In genomic region chr3:124281453-124282316, GRCh38 we compare ENCODE assay signal across 8 cellular contexts.
DNase-seq lines count a peak whose midpoint lies in the region; ATAC-seq and TF ChIP-seq lines count a peak whose summit lies in the region.

No MANE protein-coding gene starts in this region.

- no peaks in the 10 kb centered on the region for H3K9me3 ChIP-seq in body of pancreas
- H3K9me3 ChIP-seq in left lung: no peaks in the 10 kb centered on the region

- no peaks in the 10 kb centered on the region for H3K36me3 ChIP-seq in body of pancreas (replicated peaks in 1 of 2; ENCODE audit: insufficient read depth in 1 of 2, low read depth in 2 of 2)
- no peaks in the 10 kb centered on the region for H3K36me3 ChIP-seq in left lung

- DNase-seq in GM12864 (ENCODE audit: low read depth): no peak
- DNase-seq in NCI-H1105 treated with DMSO at 0.1 percent for 48 hours (lab: John Stamatoyannopoulos, UW): peak; percentile 69
- peak in 1 of 4 donors; percentile 13 for DNase-seq in body of pancreas
- DNase-seq in left lung: no peak

- TF ChIP-seq POLR2A in body of pancreas (IDR thresholded peaks at IDR 0.05): no peak

- WGBS in body of pancreas, 2 donors: 67% methylated on average over 6 of the region's 6 CpGs

- H3K27me3 ChIP-seq in body of pancreas (no peaks in the 10 kb centered on the region), left lung (no peaks in the 10 kb centered on the region)

- peak; percentile 30 for ATAC-seq in body of pancreas
- ATAC-seq in left lung: peak; percentile 67
- ATAC-seq in HG02610 (IDR thresholded peaks at IDR 0.05; ENCODE audit: unreplicated experiment): no peak
- ATAC-seq in GM19023 (IDR thresholded peaks at IDR 0.05; ENCODE audit: unreplicated experiment): no peak
- no peak for ATAC-seq in GM18873 (IDR thresholded peaks at IDR 0.05; ENCODE audit: low FRiP score, unreplicated experiment)
- no peak for ATAC-seq in HG02623 (IDR thresholded peaks at IDR 0.05; ENCODE audit: unreplicated experiment)

- no peaks in the 10 kb centered on the region for H3K4me1 ChIP-seq in body of pancreas
- H3K4me1 ChIP-seq in left lung: peaks cover 7% of the 10 kb centered on the region in 2 donors

- TF ChIP-seq CTCF in GM12864 (IDR thresholded peaks at IDR 0.05; ENCODE audit: low read depth, low read length, missing control alignments) (peak; percentile 55), body of pancreas (IDR thresholded peaks at IDR 0.05) (peak in 4 of 7 experiments; percentile 27 to 40 (median 31)), left lung (IDR thresholded peaks at IDR 0.05) (peak; percentile 14 to 32)

- H3K27ac ChIP-seq in body of pancreas (no peak overlapping the region), left lung (no peak overlapping the region)

- H3K4me3 ChIP-seq in GM12864 (ENCODE audit: low read depth, low read length) (no peak overlapping the region), body of pancreas (no peak overlapping the region), left lung (no peak overlapping the region)

- intact Hi-C loops in body of pancreas (cut with DNase I): no loop called here
- intact Hi-C loops in left lung (cut with DNase I): loop anchor here in 1 of 2 donors (5.0 kb wide), 1 partner anchor 264 kb away; no protein-coding TSS in a partner anchor

Comparison
In these comparisons a context has a peak if more than half of its experiments do, and no peak if none do; other contexts are left out.
1. ATAC-seq: peak in body of pancreas (single experiment) and left lung (single experiment); none in HG02610 (single experiment), GM19023 (single experiment), GM18873 (single experiment) and HG02623 (single experiment).
2. Peak in every context shown above with its lines, with median percentiles within 50 percentile points of each other: CTCF ChIP-seq.